In genomic region chr3:46933261-46933660, GRCh38 we compare ENCODE assay signal across 12 cellular contexts. TPM values are rescaled to one million over a fixed set of nuclear protein-coding genes. Genes with fewer than 3 reads are reported as not detected.
A peak's percentile ranks its signal among the peaks of the same experiment; 100 is the strongest.
DNase-seq lines count a peak whose midpoint lies in the region; ATAC-seq and TF ChIP-seq lines count a peak whose summit lies in the region.
"Had no signal": no experiment of that assay in that cellular context is flagged by ENCODE, and none has a peak within 500 bp of the region (broad histone marks: within the 10 kb centered on the region; RNA-seq: fewer than 3 reads in every experiment).

No MANE protein-coding gene starts in this region.

- no peak overlapping the region for H3K4me3 Mint-ChIP-seq in endodermal cell

- peak overlapping the region; percentile 16; the same call in 1 of the 2 replicates for H3K4me3 ChIP-seq in BLaER1
- no peak overlapping the region for H3K4me3 ChIP-seq in HL-60 (replicated peaks; ENCODE audit: insufficient read depth, low read length)
- H3K4me3 ChIP-seq in endodermal cell (ENCODE audit: low read length), result no peak overlapping the region
- H3K4me3 ChIP-seq in rectal smooth muscle tissue (ENCODE audit: low read length), result no peak overlapping the region

- H4K20me1 ChIP-seq in BLaER1, result peaks cover 45% of the 10 kb centered on the region

- no peaks in the 10 kb centered on the region for H3K27me3 Mint-ChIP-seq in endodermal cell (ENCODE audit: insufficient read depth)

- no peak for ATAC-seq in GM21576 (IDR thresholded peaks at IDR 0.05; ENCODE audit: unreplicated experiment)
- ATAC-seq in GM21367 (IDR thresholded peaks at IDR 0.05; ENCODE audit: unreplicated experiment), result no peak

- H3K36me3 Mint-ChIP-seq in endodermal cell (ENCODE audit: low read depth), result peaks cover 25% of the 10 kb centered on the region

- H3K9ac ChIP-seq in BLaER1 (peak overlapping the region; percentile 58), endodermal cell (ENCODE audit: extremely low read depth, low read length, poor library complexity, severe bottlenecking) (no peak overlapping the region), rectal smooth muscle tissue (ENCODE audit: low read length) (no peak overlapping the region)

- peaks cover 20% of the 10 kb centered on the region for H3K4me1 Mint-ChIP-seq in endodermal cell

- DNase-seq in HL-60 (ENCODE audit: low read depth in 1 of 2, low spot score in 1 of 2), result no peak
- no peak for DNase-seq in endodermal cell
- DNase-seq in GM19238 (ENCODE audit: insufficient read length, low spot score), result no peak
- DNase-seq in SIG-M5 treated with dmso at 0.1 percent for 504 hours (lab: John Stamatoyannopoulos, UW; ENCODE audit: unreplicated experiment), result no peak
- DNase-seq: activated gamma-delta T cell, hypothalamus, NCI-H2171 treated with DMSO at 0.1 percent for 48 hours, SHP77 treated with DMSO at 0.1 percent for 48 hours had no signal

- no peak for TF ChIP-seq CTCF in HL-60 (IDR thresholded peaks at IDR 0.05; ENCODE audit: insufficient read depth, low read length)
- no peak for TF ChIP-seq CTCF in endodermal cell (conservative IDR thresholded peaks at IDR 0.05)

- WGBS in endodermal cell (ENCODE audit: insufficient coverage in 1 of 2, insufficient read length in 1 of 2), 2 experiments, result 79 to 94% methylated on average over 3 to 6 of the region's 6 CpGs

- peaks cover 34% of the 10 kb centered on the region for H3K9me3 ChIP-seq in BLaER1
- no peaks in the 10 kb centered on the region for H3K9me3 ChIP-seq in endodermal cell (ENCODE audit: control insufficient read depth, low read length)

- H3K4me2 ChIP-seq in BLaER1, result peak overlapping the region; percentile 85

- H3K9me3 Mint-ChIP-seq in endodermal cell, result no peaks in the 10 kb centered on the region

- H3K27ac Mint-ChIP-seq in endodermal cell, result peak overlapping the region; percentile 49

- H3K36me3 ChIP-seq in BLaER1 (peaks cover 77% of the 10 kb centered on the region), endodermal cell (ENCODE audit: control insufficient read depth, insufficient read depth, low read length) (peaks cover 48% of the 10 kb centered on the region), rectal smooth muscle tissue (ENCODE audit: control insufficient read depth, insufficient read depth, low read length) (peaks cover 9% of the 10 kb centered on the region)

- H3K27me3 ChIP-seq in BLaER1, result no peaks in the 10 kb centered on the region; the same call in 1 of the 2 replicates
- no peaks in the 10 kb centered on the region for H3K27me3 ChIP-seq in HL-60 (ENCODE audit: insufficient read depth, poor library complexity, severe bottlenecking)
- H3K27me3 ChIP-seq in endodermal cell (ENCODE audit: control insufficient read depth, insufficient read depth, low read length, poor library complexity, severe bottlenecking), result no peaks in the 10 kb centered on the region
- H3K27me3 ChIP-seq in rectal smooth muscle tissue (ENCODE audit: control insufficient read depth, insufficient read depth, low read length), result no peaks in the 10 kb centered on the region

- H3K4me1 ChIP-seq in BLaER1 (peaks cover 85% of the 10 kb centered on the region), endodermal cell (ENCODE audit: control insufficient read depth, insufficient read depth, low read length) (peaks cover 11% of the 10 kb centered on the region), rectal smooth muscle tissue (ENCODE audit: control insufficient read depth, insufficient read depth, low read length) (peaks cover 63% of the 10 kb centered on the region)

- H3K27ac ChIP-seq in BLaER1 (peak overlapping the region; percentile 85), HL-60 (replicated peaks) (peak overlapping the region; percentile 32; the same call in 1 of the 2 replicates), endodermal cell (ENCODE audit: low read depth, low read length) (no peak overlapping the region), rectal smooth muscle tissue (ENCODE audit: low read depth, low read length) (peak overlapping the region; percentile 87)

RNA-seq across cellular contexts. Expression of gene CCDC12, which starts 43.3 kb away (rescaled TPM):
- total RNA-seq in endodermal cell, result 10 to 100 TPM; 46.7 to 47.8 TPM
- polyA plus RNA-seq in endodermal cell (2013, experiment 1 of 2), result 44.4 TPM
- polyA plus RNA-seq in endodermal cell (2013, experiment 2 of 2), result 41.1 TPM

RNA-seq across cellular contexts. Expression of gene NBEAL2, which starts 46.2 kb away (rescaled TPM):
- total RNA-seq in endodermal cell, result 10 to 100 TPM; 59.2 to 64.0 TPM
- 22.9 TPM for polyA plus RNA-seq in endodermal cell (2013, experiment 1 of 2)
- 17.8 TPM for polyA plus RNA-seq in endodermal cell (2013, experiment 2 of 2)

RNA-seq across cellular contexts. Expression of gene PTH1R, which starts 55.7 kb away (rescaled TPM):
- total RNA-seq in endodermal cell, result 1 to 10 TPM in 1 of 2 donors, under 1 TPM in 1; 0.69 to 4.8 TPM
- polyA plus RNA-seq in endodermal cell (2013, experiment 1 of 2), result 5.2 TPM
- polyA plus RNA-seq in endodermal cell (2013, experiment 2 of 2), result 4.3 TPM
